9 cellular contexts compared by ENCODE assay signal in genomic region chr3:149016669-149017541, GRCh38. TPM values are rescaled to one million over a fixed set of nuclear protein-coding genes. Genes with fewer than 3 reads are reported as not detected.
A peak's percentile ranks its signal among the peaks of the same experiment; 100 is the strongest.
DNase-seq lines count a peak whose midpoint lies in the region; ATAC-seq and TF ChIP-seq lines count a peak whose summit lies in the region.
"Had no signal": no experiment of that assay in that cellular context is flagged by ENCODE, and none has a peak within 500 bp of the region (broad histone marks: within the 10 kb centered on the region; RNA-seq: fewer than 3 reads in every experiment).

No MANE protein-coding gene starts in this region.

- H3K4me2 ChIP-seq in SK-N-SH, result peak overlapping the region; percentile 61; the same call in 1 of the 2 replicates

- H3K4me1 ChIP-seq in SK-N-SH (ENCODE audit: control insufficient read depth in 1 of 2, insufficient read depth in 2 of 2, low read depth in 1 of 2, low read length in 1 of 2), result peaks cover 0 to 51% of the 10 kb centered on the region in 2 experiments; a peak in 2 of 4 replicates

- H3K9ac ChIP-seq in SK-N-SH, result peak overlapping the region; percentile 2; the same call in 1 of the 2 replicates

- TF ChIP-seq CTCF in SK-N-SH (IDR thresholded peaks at IDR 0.05) (no peak), fibroblast of mammary gland (conservative IDR thresholded peaks at IDR 0.05; ENCODE audit: control insufficient read depth, insufficient read depth, low read depth, low read length) (no peak), retinal pigment epithelial cell (conservative IDR thresholded peaks at IDR 0.05; ENCODE audit: low read depth, low read length) (no peak)

- H4K20me1 ChIP-seq in SK-N-SH (ENCODE audit: insufficient read depth), result no peaks in the 10 kb centered on the region

- intact Hi-C loops in head of caudate nucleus (cut with DNase I), result no loop called here

- TF ChIP-seq EP300 in SK-N-SH (IDR thresholded peaks at IDR 0.05; ENCODE audit: borderline replicate concordance in 1 of 2, low read depth in 1 of 2, low read length in 1 of 2), result peak in 1 of 2 experiments; percentile 56; a peak in 1 of 4 replicates

- WGBS in SK-N-SH (ENCODE audit: low lambda C conversion rate), result 66% methylated on average over 9 of the region's 9 CpGs

- DNase-seq in ELR (ENCODE audit: low read depth) (peak; percentile 98), SK-N-SH (no peak), fibroblast of mammary gland (ENCODE audit: low read depth) (peak; percentile 97), retinal pigment epithelial cell (ENCODE audit: low read depth) (peak; percentile 74), NCI-H1694 (lab: John Stamatoyannopoulos, UW) (no peak), head of caudate nucleus (no peak)
- no peak for DNase-seq in stimulated activated CD4-positive, alpha-beta T cell treated with anti-CD3 and anti-CD28 coated beads, Interleukin-15, amount 100 ng/mL, for 24 hours
- DNase-seq: activated naive CD4-positive, alpha-beta T cell treated with anti-CD3 and anti-CD28 coated beads, Interleukin-2, amount 50 U/mL, for 16 hours had no signal

- peaks cover 26% of the 10 kb centered on the region for H3F3A ChIP-seq in SK-N-SH (replicated peaks; ENCODE audit: insufficient read depth)

- peaks cover 3 to 10% of the 10 kb centered on the region in 2 experiments for H3K36me3 ChIP-seq in SK-N-SH (replicated peaks in 1 of 2; ENCODE audit: control insufficient read depth in 1 of 2, insufficient read depth in 2 of 2, low read length in 1 of 2)

- CTCF ChIA-PET in SK-N-SH (lab: Yijun Ruan, JAX), result interaction anchor here (1.0 kb wide), 1 partner anchor 25 kb away, joined by 3 read pairs; the partner anchor contains the start of gene GYG1

- no peaks in the 10 kb centered on the region for H3K9me3 ChIP-seq in SK-N-SH

- TF ChIP-seq RAD21 in SK-N-SH (IDR thresholded peaks at IDR 0.05; ENCODE audit: low read length), result no peak

- POLR2A ChIA-PET in SK-N-SH (lab: Yijun Ruan, JAX), result no interaction called here

- H3K4me3 ChIP-seq in SK-N-SH (ENCODE audit: low read depth in 2 of 2, low read length in 1 of 2) (no peak overlapping the region), fibroblast of mammary gland (ENCODE audit: control insufficient read depth, low read depth, low read length) (no peak overlapping the region), retinal pigment epithelial cell (ENCODE audit: low read length) (no peak overlapping the region)

- no peaks in the 10 kb centered on the region for H3K79me2 ChIP-seq in SK-N-SH (ENCODE audit: insufficient read depth)

- H3K27ac ChIP-seq in SK-N-SH (ENCODE audit: low read depth in 2 of 2, low read length in 1 of 2), result peak overlapping the region in 1 of 2 experiments; percentile 93; a peak in 2 of 4 replicates

- no peaks in the 10 kb centered on the region for H3K9me2 ChIP-seq in SK-N-SH

- no peak for ATAC-seq in GM18511 (IDR thresholded peaks at IDR 0.05; ENCODE audit: unreplicated experiment)

- no peak overlapping the region for H2AFZ ChIP-seq in SK-N-SH (ENCODE audit: low read depth)

- no peaks in the 10 kb centered on the region for H3K27me3 ChIP-seq in SK-N-SH (ENCODE audit: insufficient read depth)

TF ChIP-seq in SK-N-SH, 30 proteins besides CTCF, POLR2A, EP300 and RAD21 (continues in another document):
- TF ChIP-seq SIN3A (IDR thresholded peaks at IDR 0.05; ENCODE audit: borderline replicate concordance, low read depth, low read length) (no peak), REST (IDR thresholded peaks at IDR 0.05; ENCODE audit: low read depth, low read length) (no peak), RFX5 (IDR thresholded peaks at IDR 0.05; ENCODE audit: low read length) (no peak), POLR2AphosphoS5 (IDR thresholded peaks at IDR 0.05; ENCODE audit: low read depth, low read length) (peak; percentile 31; the same call in 1 of the 2 replicates), MXI1 (IDR thresholded peaks at IDR 0.05; ENCODE audit: low read depth, low read length) (no peak), FOXJ3 (CRISPR knock-in tag; IDR thresholded peaks at IDR 0.05) (no peak), NRF1 (IDR thresholded peaks at IDR 0.05; ENCODE audit: low read depth, low read length) (no peak), FOSL2 (IDR thresholded peaks at IDR 0.05; ENCODE audit: borderline replicate concordance, low read depth) (peak; percentile 78), CHD2 (IDR thresholded peaks at IDR 0.05; ENCODE audit: low read length, partially characterized antibody) (no peak), USF2 (IDR thresholded peaks at IDR 0.05; ENCODE audit: borderline replicate concordance, low read depth, low read length) (no peak), EZH2phosphoT487 (IDR thresholded peaks at IDR 0.05; ENCODE audit: borderline replicate concordance, low read depth) (no peak), ZBTB33 (IDR thresholded peaks at IDR 0.05; ENCODE audit: borderline replicate concordance, low read depth) (no peak), NFIC (IDR thresholded peaks at IDR 0.05; ENCODE audit: borderline replicate concordance) (peak; percentile 40; the same call in 1 of the 2 replicates), PBX3 (IDR thresholded peaks at IDR 0.05) (0 out of 2 replicates have a peak, but pooled peaks have one; percentile 45), MEF2A (IDR thresholded peaks at IDR 0.05; ENCODE audit: borderline replicate concordance, low read depth) (peak; percentile 68), YY1 (IDR thresholded peaks at IDR 0.05; ENCODE audit: low read depth) (no peak), RCOR1 (IDR thresholded peaks at IDR 0.05; ENCODE audit: low read length) (no peak), TAF1 (IDR thresholded peaks at IDR 0.05; ENCODE audit: borderline replicate concordance, low read depth, low read length) (no peak), MAX (IDR thresholded peaks at IDR 0.05; ENCODE audit: low read depth) (no peak), ELF1 (IDR thresholded peaks at IDR 0.05) (no peak), JUND (IDR thresholded peaks at IDR 0.05) (peak; percentile 79), TCF12 (IDR thresholded peaks at IDR 0.05) (peak; percentile 55)

RNA-seq across cellular contexts. Expression of gene GYG1, which starts 25.6 kb away (rescaled TPM):
- polyA plus RNA-seq in SK-N-SH (2012; rRNA removed), result 16.8 and 21.7 TPM in 2 replicates
- polyA plus RNA-seq in SK-N-SH (2012; cell fraction: cytosol; rRNA removed), result 21.0 and 23.2 TPM in 2 replicates
- polyA plus RNA-seq in SK-N-SH (2012; cell fraction: nucleus; rRNA removed), result 8.8 and 20.0 TPM in 2 replicates

Comparison
In these comparisons a context has a peak if more than half of its experiments do, and no peak if none do; other contexts are left out.
1. DNase-seq: peak in ELR (single experiment), fibroblast of mammary gland (single experiment) and retinal pigment epithelial cell (single experiment); none in SK-N-SH (single experiment), NCI-H1694 (single experiment), head of caudate nucleus (0 of 42) and stimulated activated CD4-positive, alpha-beta T cell treated with anti-CD3 and anti-CD28 coated beads, Interleukin-15, amount 100 ng/mL, for 24 hours (single experiment).